16 cellular contexts compared by ENCODE assay signal in the genomic region with DNA sequence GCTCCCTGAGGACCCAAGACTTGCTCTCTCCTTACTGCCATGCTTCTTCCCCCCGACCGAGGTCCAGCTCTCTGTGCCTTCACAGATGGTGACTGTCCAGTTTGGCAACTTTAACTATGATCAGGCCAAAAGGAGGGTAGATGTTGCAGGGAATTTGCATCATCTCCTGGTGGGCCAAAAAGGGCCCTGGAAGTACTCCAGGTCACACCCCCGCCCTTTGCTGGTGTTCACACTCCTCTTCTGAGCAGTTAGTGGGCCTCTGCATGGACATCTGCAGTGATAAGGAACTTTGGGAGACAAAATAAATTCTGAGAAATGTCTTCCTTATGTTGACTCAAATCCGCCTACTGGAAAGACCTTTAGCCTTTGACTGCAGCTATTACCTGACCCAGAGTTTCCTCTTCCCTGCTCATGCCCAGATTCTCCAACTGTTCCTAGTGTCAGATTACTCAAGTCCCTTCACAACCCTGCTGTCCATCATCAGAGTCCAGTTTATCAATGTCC.
DNase-seq lines count a peak whose midpoint lies in the region; ATAC-seq and TF ChIP-seq lines count a peak whose summit lies in the region.
"Had no signal": no experiment of that assay in that cellular context is flagged by ENCODE, and none has a peak within 500 bp of the region (broad histone marks: within the 10 kb centered on the region; RNA-seq: fewer than 3 reads in every experiment).

No MANE protein-coding gene starts in this region.

- H3K36me3 ChIP-seq in psoas muscle (ENCODE audit: insufficient read depth in 1 of 2, low read depth in 1 of 2), result no peaks in the 10 kb centered on the region

- peaks cover 51% of the 10 kb centered on the region for H3K4me1 ChIP-seq in psoas muscle

- intact Hi-C loops in psoas muscle (cut with DNase I), result loop anchor here in 1 of 2 donors (10.0 kb wide), 1 partner anchor 138 kb away; no protein-coding TSS in a partner anchor

- peak overlapping the region; percentile 50 for H3K27ac ChIP-seq in psoas muscle
- H3K27ac ChIP-seq: 22Rv1, GM23248 had no signal

- H3K9me3 ChIP-seq in psoas muscle, result no peaks in the 10 kb centered on the region

- DNase-seq in activated CD8-positive, alpha-beta memory T cell treated with anti-CD3 and anti-CD28 coated beads for 24 hours, result peak; percentile 35
- no peak for DNase-seq in activated CD8-positive, alpha-beta memory T cell treated with anti-CD3 and anti-CD28 coated beads, Interleukin-2, amount 50 U/mL, for 4 hours
- DNase-seq in activated CD8-positive, alpha-beta memory T cell treated with anti-CD3 and anti-CD28 coated beads, Interleukin-2, amount 50 U/mL, for 48 hours, result peak; percentile 10
- DNase-seq in fibroblast of the conjunctiva (ENCODE audit: low read depth) (peak; percentile 10), psoas muscle (no peak)
- DNase-seq: C1 segment of cervical spinal cord, COR-L47, DMS53, GM23248, NCI-H1436 treated with DMSO at 0.1 percent for 48 hours, NCI-H2081 treated with DMSO at 0.1 percent for 48 hours, NCI-H524 had no signal

- H3K4me3 ChIP-seq in psoas muscle, result no peak overlapping the region
- H3K4me3 ChIP-seq: GM23248 had no signal

- no peaks in the 10 kb centered on the region for H3K27me3 ChIP-seq in psoas muscle (ENCODE audit: insufficient read depth in 3 of 3, low read length in 2 of 3)

- ATAC-seq in psoas muscle (no peak), GM18520 (IDR thresholded peaks at IDR 0.05; ENCODE audit: unreplicated experiment) (no peak), GM19467 (IDR thresholded peaks at IDR 0.05; ENCODE audit: unreplicated experiment) (no peak), SK-N-SH treated with all-trans-retinoic acid at 6 μM for 48 hours (no peak)

- no peak for TF ChIP-seq CTCF in psoas muscle (IDR thresholded peaks at IDR 0.05)

- WGBS in psoas muscle, 3 donors, result 38 to 59% (median 48%) methylated on average over 4 of the region's 4 CpGs

TF ChIP-seq in SK-N-SH treated with all-trans-retinoic acid at 6 μM for 48 hours, 23 proteins besides CTCF, POLR2A, EP300 and RAD21:
- no peak for TF ChIP-seq ZFP3 (CRISPR knock-in tag; IDR thresholded peaks at IDR 0.05)
- TF ChIP-seq PPARA (CRISPR knock-in tag; IDR thresholded peaks at IDR 0.05; ENCODE audit: borderline replicate concordance), result no peak
- TF ChIP-seq ZNF70 (CRISPR knock-in tag; IDR thresholded peaks at IDR 0.05), result no peak
- no peak for TF ChIP-seq ZNF8 (CRISPR knock-in tag; IDR thresholded peaks at IDR 0.05)
- no peak for TF ChIP-seq ESRRG (CRISPR knock-in tag; IDR thresholded peaks at IDR 0.05)
- TF ChIP-seq ZNF565 (CRISPR knock-in tag; conservative IDR thresholded peaks at IDR 0.05; ENCODE audit: low read depth), result no peak

Comparison
In these comparisons a context has a peak if more than half of its experiments do, and no peak if none do; other contexts are left out.
1. DNase-seq: peak in activated CD8-positive, alpha-beta memory T cell treated with anti-CD3 and anti-CD28 coated beads for 24 hours (single experiment), activated CD8-positive, alpha-beta memory T cell treated with anti-CD3 and anti-CD28 coated beads, Interleukin-2, amount 50 U/mL, for 48 hours (single experiment) and fibroblast of the conjunctiva (single experiment); none in activated CD8-positive, alpha-beta memory T cell treated with anti-CD3 and anti-CD28 coated beads, Interleukin-2, amount 50 U/mL, for 4 hours (single experiment) and psoas muscle (0 of 2).